In the genomic region with DNA sequence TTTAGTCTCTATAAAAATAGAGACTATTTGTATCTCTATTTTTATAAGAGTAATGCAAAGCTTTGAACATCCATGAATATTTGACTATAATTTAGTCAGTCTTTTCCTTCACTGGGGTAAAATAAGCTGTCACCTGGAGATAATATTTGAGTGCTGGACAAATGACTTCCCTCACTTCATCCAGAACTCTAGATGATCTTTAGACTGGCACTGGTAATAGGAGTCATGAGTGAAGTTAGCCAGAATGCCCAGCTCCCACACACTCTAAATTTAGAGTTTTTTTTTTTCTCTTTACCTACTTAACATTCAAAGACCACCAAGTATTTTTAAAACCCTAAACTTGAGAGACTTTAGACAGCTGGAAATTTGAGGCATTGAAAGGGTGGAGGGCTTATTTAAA, we compare ENCODE assay signal across 9 cellular contexts.
"Had no signal": no experiment of that assay in that cellular context is flagged by ENCODE, and none has a peak within 500 bp of the region (broad histone marks: within the 10 kb centered on the region; RNA-seq: fewer than 3 reads in every experiment).

No MANE protein-coding gene starts in this region.

- H3K36me3 ChIP-seq: HAP-1 had no signal

- H3K4me3 ChIP-seq: GM23248, HAP-1, K562 had no signal

- H3K9me3 Mint-ChIP-seq: HFFc6 had no signal

- ATAC-seq: HCT116, K562 had no signal

- DNase-seq: GM23248, GOT3, H7, HFFc6, IMR-90 had no signal

- H3K4me1 ChIP-seq: HAP-1 had no signal

- H3K27ac ChIP-seq: GM23248, HL-60 had no signal

- H3K27ac Mint-ChIP-seq: HFFc6 had no signal

- H3K9me3 ChIP-seq: HAP-1 had no signal

- H3K4me3 Mint-ChIP-seq: HFFc6 had no signal
